In genomic region chr22:29872989-29873388, GRCh38 we compare ENCODE assay signal across 24 cellular contexts. TPM values are rescaled to one million over a fixed set of nuclear protein-coding genes. Genes with fewer than 3 reads are reported as not detected.
A peak's percentile ranks its signal among the peaks of the same experiment; 100 is the strongest.
DNase-seq lines count a peak whose midpoint lies in the region; ATAC-seq and TF ChIP-seq lines count a peak whose summit lies in the region.
"Had no signal": no experiment of that assay in that cellular context is flagged by ENCODE, and none has a peak within 500 bp of the region (broad histone marks: within the 10 kb centered on the region; RNA-seq: fewer than 3 reads in every experiment).

No MANE protein-coding gene starts in this region.

- intact Hi-C loops in Right ventricle myocardium inferior (cut with DNase I): no loop called here

- DNase-seq in Right ventricle myocardium inferior (ENCODE audit: missing footprints) (no peak), right atrium auricular region (ENCODE audit: low spot score) (no peak), SKM-1 (lab: John Stamatoyannopoulos, UW; ENCODE audit: unreplicated experiment) (peak; percentile 75), left lobe of liver (ENCODE audit: low spot score) (no peak), type B pancreatic cell (ENCODE audit: extremely low spot score, unreplicated experiment) (peak; percentile 29), amniotic stem cell (lab: John Stamatoyannopoulos, UW) (no peak), NCI-H2107 treated with DMSO at 0.1 percent for 48 hours (lab: John Stamatoyannopoulos, UW; ENCODE audit: unreplicated experiment) (no peak)
- DNase-seq in activated CD8-positive, alpha-beta T cell treated with anti-CD3 and anti-CD28 coated beads, Interleukin-2, amount 10 ng/mL, durations not matched to agents 7 days and 5 days: no peak
- DNase-seq: activated CD4-positive, CD25-positive, alpha-beta regulatory T cell treated with anti-CD3 and anti-CD28 coated beads, Interleukin-2, amount 50 U/mL, for 72 hours; activated CD8-positive, alpha-beta memory T cell treated with anti-CD3 and anti-CD28 coated beads for 24 hours; activated naive CD4-positive, alpha-beta T cell treated with anti-CD3 and anti-CD28 coated beads, Interleukin-2, amount 50 U/mL, for 16 hours; activated T-cell treated with anti-CD3 and anti-CD28 coated beads, Interleukin-2, amount 50 U/mL, for 72 hours; Caco-2; effector memory CD4-positive, alpha-beta T cell; EL; left cardiac atrium; NCI-H146; SK-N-SH; T1000 had no signal

- no peak overlapping the region for H3K27ac Mint-ChIP-seq in type B pancreatic cell
- no peak overlapping the region for H3K27ac Mint-ChIP-seq in activated CD8-positive, alpha-beta T cell treated with anti-CD3 and anti-CD28 coated beads, Interleukin-2, amount 10 ng/mL, durations not matched to agents 7 days and 5 days
- H3K27ac Mint-ChIP-seq: activated T-cell treated with anti-CD3 and anti-CD28 coated beads, Interleukin-2, amount 50 U/mL, for 72 hours had no signal

- H3K4me1 Mint-ChIP-seq in type B pancreatic cell (ENCODE audit: unreplicated experiment): peaks cover 13% of the 10 kb centered on the region
- peaks cover 7% of the 10 kb centered on the region for H3K4me1 Mint-ChIP-seq in activated CD8-positive, alpha-beta T cell treated with anti-CD3 and anti-CD28 coated beads, Interleukin-2, amount 10 ng/mL, durations not matched to agents 7 days and 5 days (ENCODE audit: low read depth)

- peaks cover 4% of the 10 kb centered on the region for H3K27me3 Mint-ChIP-seq in type B pancreatic cell
- peaks cover 23% of the 10 kb centered on the region for H3K27me3 Mint-ChIP-seq in activated CD8-positive, alpha-beta T cell treated with anti-CD3 and anti-CD28 coated beads, Interleukin-2, amount 10 ng/mL, durations not matched to agents 7 days and 5 days (ENCODE audit: low read depth)

- no peaks in the 10 kb centered on the region for H3K9me3 Mint-ChIP-seq in type B pancreatic cell
- no peaks in the 10 kb centered on the region for H3K9me3 Mint-ChIP-seq in activated CD8-positive, alpha-beta T cell treated with anti-CD3 and anti-CD28 coated beads, Interleukin-2, amount 10 ng/mL, durations not matched to agents 7 days and 5 days (ENCODE audit: insufficient read depth)
- H3K9me3 Mint-ChIP-seq: activated T-cell treated with anti-CD3 and anti-CD28 coated beads, Interleukin-2, amount 50 U/mL, for 72 hours; neural crest cell had no signal

- TF ChIP-seq CTCF in right atrium auricular region (IDR thresholded peaks at IDR 0.05) (no peak), type B pancreatic cell (conservative IDR thresholded peaks at IDR 0.05) (no peak)

- H3K4me1 ChIP-seq in right atrium auricular region: peaks cover 0 to 11% of the 10 kb centered on the region in 2 donors
- H3K4me1 ChIP-seq: ascending aorta, Caco-2, prostate gland had no signal

- no peaks in the 10 kb centered on the region for H3K36me3 Mint-ChIP-seq in type B pancreatic cell
- no peaks in the 10 kb centered on the region for H3K36me3 Mint-ChIP-seq in activated CD8-positive, alpha-beta T cell treated with anti-CD3 and anti-CD28 coated beads, Interleukin-2, amount 10 ng/mL, durations not matched to agents 7 days and 5 days (ENCODE audit: low read depth)

- CTCF ChIA-PET in activated CD8-positive, alpha-beta T cell treated with anti-CD3 and anti-CD28 coated beads, Interleukin-2, amount 10 ng/mL, durations not matched to agents 7 days and 5 days (lab: Charles Lee): interaction anchor here (1.1 kb wide), 1 partner anchor 132 kb away, joined by 3 read pairs; no protein-coding TSS in a partner anchor

- no peaks in the 10 kb centered on the region for H3K36me3 ChIP-seq in right atrium auricular region
- H3K36me3 ChIP-seq: ascending aorta, prostate gland had no signal

- no peaks in the 10 kb centered on the region for H3K9me3 ChIP-seq in right atrium auricular region
- H3K9me3 ChIP-seq: ascending aorta, Caco-2, prostate gland, SK-N-SH had no signal

- ATAC-seq in Right ventricle myocardium inferior (peak; percentile 31), left lobe of liver (peak; percentile 13)
- ATAC-seq in activated CD8-positive, alpha-beta T cell treated with anti-CD3 and anti-CD28 coated beads, Interleukin-2, amount 10 ng/mL, durations not matched to agents 7 days and 5 days: no peak
- ATAC-seq: activated T-cell treated with anti-CD3 and anti-CD28 coated beads, Interleukin-2, amount 50 U/mL, for 72 hours; Panc1 had no signal

- POLR2A ChIA-PET in activated CD8-positive, alpha-beta T cell treated with anti-CD3 and anti-CD28 coated beads, Interleukin-2, amount 10 ng/mL, durations not matched to agents 7 days and 5 days (lab: Charles Lee): no interaction called here

- H3K27me3 ChIP-seq in right atrium auricular region: no peaks in the 10 kb centered on the region
- H3K27me3 ChIP-seq: ascending aorta had no signal

- peak overlapping the region in 1 of 2 donors; percentile 29 for H3K27ac ChIP-seq in right atrium auricular region
- H3K27ac ChIP-seq: 22Rv1, ascending aorta, prostate gland had no signal

- no peak overlapping the region for H3K4me3 Mint-ChIP-seq in type B pancreatic cell
- no peak overlapping the region for H3K4me3 Mint-ChIP-seq in activated CD8-positive, alpha-beta T cell treated with anti-CD3 and anti-CD28 coated beads, Interleukin-2, amount 10 ng/mL, durations not matched to agents 7 days and 5 days
- H3K4me3 Mint-ChIP-seq: activated T-cell treated with anti-CD3 and anti-CD28 coated beads, Interleukin-2, amount 50 U/mL, for 72 hours; neural crest cell had no signal

- no peak overlapping the region for H3K4me3 ChIP-seq in right atrium auricular region
- H3K4me3 ChIP-seq: ascending aorta, prostate gland had no signal

RNA-seq across cellular contexts. Expression of gene MTMR3, which starts 10.0 kb away (rescaled TPM):
- 32.3 TPM for total RNA-seq in Right ventricle myocardium inferior
- total RNA-seq in right atrium auricular region: 10 to 100 TPM; 27.2 to 38.1 TPM
- 12.8 TPM for total RNA-seq in left lobe of liver
- 50.2 and 54.3 TPM in 2 replicates for total RNA-seq in type B pancreatic cell (ENCODE audit: low replicate concordance)
- total RNA-seq in activated CD8-positive, alpha-beta T cell treated with anti-CD3 and anti-CD28 coated beads, Interleukin-2, amount 10 ng/mL, durations not matched to agents 7 days and 5 days: 10 to 100 TPM; 21.1 to 26.0 TPM

RNA-seq across cellular contexts. Expression of gene ASCC2, which starts 34.9 kb away (rescaled TPM):
- total RNA-seq in Right ventricle myocardium inferior: 33.8 TPM
- 10 to 100 TPM; 24.3 to 37.5 TPM for total RNA-seq in right atrium auricular region
- 46.9 TPM for total RNA-seq in left lobe of liver
- 47.6 and 58.4 TPM in 2 replicates for total RNA-seq in type B pancreatic cell (ENCODE audit: low replicate concordance)
- total RNA-seq in activated CD8-positive, alpha-beta T cell treated with anti-CD3 and anti-CD28 coated beads, Interleukin-2, amount 10 ng/mL, durations not matched to agents 7 days and 5 days: 10 to 100 TPM; 86.5 to 91.4 TPM

Comparison
In these comparisons a context has a peak if more than half of its experiments do, and no peak if none do; other contexts are left out.
1. DNase-seq: peak in SKM-1 (single experiment) and type B pancreatic cell (single experiment); none in Right ventricle myocardium inferior (single experiment), right atrium auricular region (single experiment), left lobe of liver (single experiment), amniotic stem cell (single experiment), NCI-H2107 treated with DMSO at 0.1 percent for 48 hours (single experiment) and activated CD8-positive, alpha-beta T cell treated with anti-CD3 and anti-CD28 coated beads, Interleukin-2, amount 10 ng/mL, durations not matched to agents 7 days and 5 days (single experiment).